In genomic region chr5:657570-657969, GRCh38 we compare ENCODE assay signal across 13 cellular contexts. TPM values are rescaled to one million over a fixed set of nuclear protein-coding genes. Genes with fewer than 3 reads are reported as not detected.
DNase-seq lines count a peak whose midpoint lies in the region; ATAC-seq, FAIRE-seq and TF ChIP-seq lines count a peak whose summit lies in the region.
"Had no signal": no experiment of that assay in that cellular context is flagged by ENCODE, and none has a peak within 500 bp of the region (broad histone marks: within the 10 kb centered on the region; RNA-seq: fewer than 3 reads in every experiment).

No MANE protein-coding gene starts in this region.

- H4K20me1 ChIP-seq in K562 (replicated peaks; ENCODE audit: control insufficient read depth, insufficient read depth, low read length) (no peaks in the 10 kb centered on the region), HepG2 (ENCODE audit: insufficient read depth, low read length) (no peaks in the 10 kb centered on the region)

- H3K4me3 ChIP-seq in AG10803 (ENCODE audit: low read length) (no peak overlapping the region), K562 (no peak overlapping the region), HepG2 (replicated peaks in 1 of 3; ENCODE audit: insufficient read depth in 1 of 3, low read depth in 2 of 3, low read length in 3 of 3) (no peak overlapping the region), uterus (no peak overlapping the region)

- TF ChIP-seq EP300 in K562 (IDR thresholded peaks at IDR 0.05; ENCODE audit: low read length) (peak; percentile 88; the same call in 1 of the 2 replicates), HepG2 (IDR thresholded peaks at IDR 0.05; ENCODE audit: low read depth in 2 of 2, low read length in 2 of 2) (no peak), HepG2 (CRISPR knock-in tag; IDR thresholded peaks at IDR 0.05; ENCODE audit: borderline replicate concordance) (no peak)

- peaks cover 14% of the 10 kb centered on the region for H3K9me3 ChIP-seq in K562 (replicated peaks; ENCODE audit: control insufficient read depth, insufficient read depth, low read depth, low read length)
- H3K9me3 ChIP-seq in HepG2 (ENCODE audit: low read length): no peaks in the 10 kb centered on the region
- H3K9me3 ChIP-seq in uterus: no peaks in the 10 kb centered on the region
- H3K9me3 ChIP-seq: Caco-2 had no signal

- peak; percentile 99 for FAIRE-seq in K562 (lab: Jason Lieb, UNC)
- FAIRE-seq in HepG2 (lab: Jason Lieb, UNC): no peak

- no TSS peak for BruUV-seq in K562 (replicated peaks; lab: Mats Ljungman, UMichigan)
- no TSS peak for BruUV-seq in HepG2 (replicated peaks; lab: Mats Ljungman, UMichigan)

- CTCF ChIA-PET in K562 (lab: Yijun Ruan, JAX; ENCODE audit: low intra/inter-chr PET ratio): interaction anchor here (0.7 kb wide), 1 partner anchor 1066 kb away, joined by 3 read pairs; no protein-coding TSS in a partner anchor
- CTCF ChIA-PET in HepG2 (lab: Yijun Ruan, JAX; ENCODE audit: low intra/inter-chr PET ratio, low total read pairs): no interaction called here

- H3K4me2 ChIP-seq in K562 (ENCODE audit: insufficient read depth, low read length) (peak overlapping the region; percentile 45), HepG2 (ENCODE audit: low read depth, low read length) (no peak overlapping the region)

- POLR2A ChIA-PET in K562 (lab: Yijun Ruan, JAX): interaction anchor here (1.0 to 2.0 kb wide), 3 partner anchors 12 to 292 kb away, joined by 3 to 6 read pairs (median 3); no protein-coding TSS in a partner anchor
- POLR2A ChIA-PET in HepG2 (lab: Yijun Ruan, JAX): no interaction called here

- H3K36me3 ChIP-seq in K562 (ENCODE audit: control insufficient read depth, insufficient read depth, low read length): peaks cover 90% of the 10 kb centered on the region
- peaks cover 9 to 50% of the 10 kb centered on the region in 2 experiments for H3K36me3 ChIP-seq in HepG2 (replicated peaks in 1 of 2; ENCODE audit: control insufficient read depth in 1 of 2, insufficient read depth in 2 of 2, low read length in 2 of 2)
- no peaks in the 10 kb centered on the region for H3K36me3 ChIP-seq in uterus

- TF ChIP-seq CTCF in AG10803 (conservative IDR thresholded peaks at IDR 0.05; ENCODE audit: low read length): no peak
- no peak for TF ChIP-seq CTCF in K562 (IDR thresholded peaks at IDR 0.05 in 2 of 3, conservative IDR thresholded peaks at IDR 0.05 in 1 of 3; ENCODE audit: insufficient read depth in 2 of 3, low read depth in 1 of 3, low read length in 3 of 3)
- TF ChIP-seq CTCF in HepG2 (CRISPR knock-in tag; IDR thresholded peaks at IDR 0.05): no peak
- no peak for TF ChIP-seq CTCF in uterus (IDR thresholded peaks at IDR 0.05)

- ATAC-seq in K562: peak; percentile 92
- no peak for ATAC-seq in HepG2
- ATAC-seq in GM18505 (IDR thresholded peaks at IDR 0.05; ENCODE audit: unreplicated experiment): no peak
- ATAC-seq: activated T-cell treated with anti-CD3 and anti-CD28 coated beads, Interleukin-2, amount 50 U/mL, for 4 hours; naive thymus-derived CD8-positive, alpha-beta T cell; stimulated activated naive B cell treated with anti-CD40 and anti-IgM and Interleukin-4, amounts not matched to agents 10 μg/mL and 1 μg/mL and 100 μg/mL, for 72 hours had no signal

- WGBS in K562 (ENCODE audit: insufficient coverage, low coverage, missing lambda C conversion rate): 22% methylated on average over 6 of the region's 6 CpGs
- WGBS in HepG2 (ENCODE audit: low lambda C conversion rate): 91% methylated on average over 6 of the region's 6 CpGs

- H3K9me1 ChIP-seq in K562 (ENCODE audit: control insufficient read depth, insufficient read depth, low read length): no peaks in the 10 kb centered on the region

- no peaks in the 10 kb centered on the region; the same call in 1 of the 3 replicates for H3K79me2 ChIP-seq in K562 (ENCODE audit: control insufficient read depth, insufficient read depth, low read length)
- H3K79me2 ChIP-seq in HepG2 (ENCODE audit: insufficient read depth, low read length): no peaks in the 10 kb centered on the region

- peak overlapping the region in 1 of 2 experiments; percentile 63; a peak in 2 of 4 replicates for H3K9ac ChIP-seq in K562 (ENCODE audit: insufficient read depth in 1 of 2, low read depth in 2 of 2, low read length in 2 of 2)
- no peak overlapping the region for H3K9ac ChIP-seq in HepG2 (ENCODE audit: insufficient read depth, low read depth, low read length)

- intact Hi-C loops in K562 (cut with micrococcal nuclease) (no loop called here), HepG2 (cut with micrococcal nuclease; ENCODE audit: unreplicated experiment) (no loop called here), uterus (cut with DNase I; ENCODE audit: low total_unique reads) (no loop called here)

- peak overlapping the region; percentile 90 for H3K27ac ChIP-seq in K562 (ENCODE audit: extremely low read depth, low read depth, low read length)
- H3K27ac ChIP-seq in HepG2 (ENCODE audit: extremely low read length, insufficient read depth, low read length): no peak overlapping the region
- H3K27ac ChIP-seq in uterus: no peak overlapping the region
- H3K27ac ChIP-seq: VCaP had no signal

- in situ Hi-C loops in K562 (cut with MboI) (loop anchor here (5.0 kb wide), 1 partner anchor 45 kb away; the partner anchor contains the start of gene CEP72), HepG2 (cut with HindIII; ENCODE audit: extremely low pct_ligation_motif_present, low pct_unique_long_range_greater_than_20kb) (no loop called here)

- TF ChIP-seq POLR2A in K562 (conservative IDR thresholded peaks at IDR 0.05) (no peak), HepG2 (IDR thresholded peaks at IDR 0.05; ENCODE audit: insufficient read depth in 1 of 2, low read depth in 2 of 2, low read length in 2 of 2) (no peak), GM18505 (IDR thresholded peaks at IDR 0.05; ENCODE audit: borderline replicate concordance, extremely low read depth, insufficient read depth, insufficient read length) (no peak), uterus (IDR thresholded peaks at IDR 0.05) (no peak)

- H3K27me3 ChIP-seq in K562 (ENCODE audit: control insufficient read depth in 2 of 2, insufficient read depth in 2 of 2, low read length in 2 of 2) (no peaks in the 10 kb centered on the region), HepG2 (ENCODE audit: control insufficient read depth in 1 of 2, insufficient read depth in 2 of 2, low read length in 2 of 2) (no peaks in the 10 kb centered on the region), uterus (no peaks in the 10 kb centered on the region)

- peak overlapping the region; percentile 36; the same call in 1 of the 2 replicates for H2AFZ ChIP-seq in K562 (ENCODE audit: low read depth, low read length)
- no peak overlapping the region for H2AFZ ChIP-seq in HepG2 (ENCODE audit: low read length)

- no peak for TF ChIP-seq RAD21 in K562 (CRISPR knock-in tag; conservative IDR thresholded peaks at IDR 0.05 in 1 of 2, IDR thresholded peaks at IDR 0.05 in 1 of 2)
- no peak for TF ChIP-seq RAD21 in HepG2 (CRISPR knock-in tag; IDR thresholded peaks at IDR 0.05)

- DNase-seq in AG10803 (ENCODE audit: low read depth) (peak; percentile 25), Kasumi-1 (lab: John Stamatoyannopoulos, UW) (peak; percentile 13 to 30), K562 (ENCODE audit: extremely low read depth in 1 of 4, low spot score in 3 of 4) (peak; percentile 86 to 91 (median 88)), HepG2 (ENCODE audit: low spot score) (no peak), NCI-H2171 treated with DMSO at 0.1 percent for 48 hours (lab: John Stamatoyannopoulos, UW) (no peak), epidermal melanocyte (ENCODE audit: insufficient read length, low spot score) (no peak), uterus (no peak)
- DNase-seq: activated T-cell treated with anti-CD3 and anti-CD28 coated beads, Interleukin-2, amount 50 U/mL, for 4 hours; Caco-2; naive thymus-derived CD8-positive, alpha-beta T cell; stimulated activated naive B cell treated with anti-CD40 and anti-IgM and Interleukin-4, amounts not matched to agents 10 μg/mL and 1 μg/mL and 100 μg/mL, for 72 hours had no signal

- peaks cover 12 to 13% of the 10 kb centered on the region in 2 experiments; a peak in 4 of 5 replicates for H3K4me1 ChIP-seq in K562 (replicated peaks in 1 of 2; ENCODE audit: control insufficient read depth in 2 of 2, insufficient read depth in 2 of 2, low read length in 2 of 2)
- no peaks in the 10 kb centered on the region for H3K4me1 ChIP-seq in HepG2 (ENCODE audit: insufficient read depth, low read length)
- H3K4me1 ChIP-seq in uterus: no peaks in the 10 kb centered on the region
- H3K4me1 ChIP-seq: Caco-2 had no signal

RNA-seq across cellular contexts. Expression of gene TPPP, which starts 35.6 kb away (rescaled TPM):
- total RNA-seq in K562 (2011; cell fraction: chromatin; rRNA removed; ENCODE audit: low replicate concordance): 0.11 and 0.28 TPM in 2 replicates
- 0.13 and 0.17 TPM in 2 replicates for total RNA-seq in K562 (2011; cell fraction: nucleolus; rRNA removed)
- total RNA-seq in K562 (2011; cell fraction: nucleoplasm; rRNA removed): 0.15 TPM in 1 of 2 replicates, not detected in the other
- total RNA-seq in K562 (2014; rRNA removed): not detected in 2 replicates
- total RNA-seq in K562 (2014; rRNA removed; fragmentation: Illumina TruSeq; extraction: Trizol): not detected in 2 replicates
- not detected in 2 replicates for total RNA-seq in K562 (2015; rRNA removed; fragmentation: Illumina TruSeq; extraction: Trizol)
- 0.07 TPM in 2 replicates for total RNA-seq in K562 (2021)
- 0.01 and 0.03 TPM in 2 replicates for polyA plus RNA-seq in K562 (2011; rRNA removed)
- 0.04 and 0.06 TPM in 2 replicates for polyA plus RNA-seq in K562 (2011; cell fraction: cytosol; rRNA removed)
- 0.06 and 0.11 TPM in 2 replicates for polyA plus RNA-seq in K562 (2011; cell fraction: nucleus; rRNA removed)
- 0.21 and 0.25 TPM in 2 replicates for polyA plus RNA-seq in K562 (2012)
- polyA plus RNA-seq in K562 (2014; fragmentation: Illumina TruSeq; extraction: Trizol): 0.01 TPM in 1 of 2 replicates, not detected in the other
- polyA plus RNA-seq in K562 (2014; fragmentation: Nextera tagmentation; extraction: Ambion mirVana): not detected
- polyA plus RNA-seq in K562 (2014; rRNA removed): not detected in 2 replicates
- polyA minus RNA-seq in K562 (2011; rRNA and poly(A)+ RNA removed): 0.11 and 0.12 TPM in 2 replicates
- polyA minus RNA-seq in K562 (2011; cell fraction: cytosol; rRNA and poly(A)+ RNA removed): not detected in 2 replicates
- polyA minus RNA-seq in K562 (2011; cell fraction: nucleus; rRNA and poly(A)+ RNA removed): not detected in 2 replicates
- 0.04 TPM in 1 of 2 replicates, not detected in the other for total RNA-seq in HepG2 (2016; rRNA removed; fragmentation: Illumina TruSeq; extraction: Trizol)
- not detected in 2 replicates for total RNA-seq in HepG2 (2016; cell fraction: cytosol; rRNA removed; fragmentation: Illumina TruSeq; extraction: Trizol; ENCODE audit: low read depth)
- total RNA-seq in HepG2 (2016; cell fraction: insoluble cytoplasmic fraction; rRNA removed; fragmentation: Illumina TruSeq; extraction: Trizol): 0.04 TPM in 1 of 2 replicates, not detected in the other
- total RNA-seq in HepG2 (2016; cell fraction: membrane; rRNA removed; fragmentation: Illumina TruSeq; extraction: Trizol): 0.03 TPM in 1 of 2 replicates, not detected in the other
- total RNA-seq in HepG2 (2016; cell fraction: nucleus; rRNA removed; fragmentation: Illumina TruSeq; extraction: Trizol): not detected in 2 replicates
- 0.05 and 0.07 TPM in 2 replicates for polyA plus RNA-seq in HepG2 (2011; rRNA removed)
- polyA plus RNA-seq in HepG2 (2011; cell fraction: cytosol; rRNA removed): 0.04 and 0.07 TPM in 2 replicates
- 0.07 and 0.16 TPM in 2 replicates for polyA plus RNA-seq in HepG2 (2011; cell fraction: nucleus; rRNA removed)
- 0.17 and 0.20 TPM in 2 replicates for polyA plus RNA-seq in HepG2 (2012)
- polyA plus RNA-seq in HepG2 (2016; cell fraction: cytosol; fragmentation: Illumina TruSeq; extraction: Trizol; ENCODE audit: low read depth): not detected in 2 replicates
- 0.05 TPM in 1 of 2 replicates, not detected in the other for polyA plus RNA-seq in HepG2 (2016; cell fraction: insoluble cytoplasmic fraction; fragmentation: Illumina TruSeq; extraction: Trizol; ENCODE audit: low read depth)
- polyA plus RNA-seq in HepG2 (2016; cell fraction: membrane; fragmentation: Illumina TruSeq; extraction: Trizol; ENCODE audit: low read depth): not detected in 2 replicates
- polyA plus RNA-seq in HepG2 (2016; cell fraction: nucleus; fragmentation: Illumina TruSeq; extraction: Trizol; ENCODE audit: insufficient read depth, low read depth): not detected in 2 replicates
- polyA minus RNA-seq in HepG2 (2011; rRNA and poly(A)+ RNA removed; ENCODE audit: low replicate concordance): 0.24 and 0.28 TPM in 2 replicates
- 0.10 and 0.18 TPM in 2 replicates for polyA minus RNA-seq in HepG2 (2011; cell fraction: cytosol; rRNA and poly(A)+ RNA removed)
- polyA minus RNA-seq in HepG2 (2011; cell fraction: nucleus; rRNA and poly(A)+ RNA removed): 0.12 TPM in 1 of 2 replicates, not detected in the other
- total RNA-seq in uterus: 1 to 10 TPM in 2 of 4 donors, under 1 TPM in 2; 0.26 to 8.0 (median 1.0) TPM

RNA-seq across cellular contexts. Expression of gene CEP72, which starts 45.4 kb away (rescaled TPM):
- 124 and 152 TPM in 2 replicates for total RNA-seq in K562 (2011; cell fraction: chromatin; rRNA removed; ENCODE audit: low replicate concordance)
- total RNA-seq in K562 (2011; cell fraction: nucleolus; rRNA removed): 76.5 and 81.0 TPM in 2 replicates
- total RNA-seq in K562 (2011; cell fraction: nucleoplasm; rRNA removed): 63.1 and 68.9 TPM in 2 replicates
- total RNA-seq in K562 (2014; rRNA removed): 17.6 and 27.4 TPM in 2 replicates
- 9.4 and 11.3 TPM in 2 replicates for total RNA-seq in K562 (2014; rRNA removed; fragmentation: Illumina TruSeq; extraction: Trizol)
- 16.3 and 17.4 TPM in 2 replicates for total RNA-seq in K562 (2015; rRNA removed; fragmentation: Illumina TruSeq; extraction: Trizol)
- 33.3 and 38.1 TPM in 2 replicates for total RNA-seq in K562 (2021)
- 14.0 and 17.8 TPM in 2 replicates for polyA plus RNA-seq in K562 (2011; rRNA removed)
- polyA plus RNA-seq in K562 (2011; cell fraction: cytosol; rRNA removed): 11.8 and 15.1 TPM in 2 replicates
- polyA plus RNA-seq in K562 (2011; cell fraction: nucleus; rRNA removed): 32.3 and 49.2 TPM in 2 replicates
- polyA plus RNA-seq in K562 (2012): 15.2 and 20.5 TPM in 2 replicates
- 14.2 and 15.2 TPM in 2 replicates for polyA plus RNA-seq in K562 (2014; fragmentation: Illumina TruSeq; extraction: Trizol)
- polyA plus RNA-seq in K562 (2014; fragmentation: Nextera tagmentation; extraction: Ambion mirVana): 1 to 10 TPM in 1 of 2 experiments, under 1 TPM in 1; 0.89 to 1.4 TPM
- polyA plus RNA-seq in K562 (2014; rRNA removed): 19.9 and 28.6 TPM in 2 replicates
- polyA minus RNA-seq in K562 (2011; rRNA and poly(A)+ RNA removed): 23.6 and 27.4 TPM in 2 replicates
- polyA minus RNA-seq in K562 (2011; cell fraction: cytosol; rRNA and poly(A)+ RNA removed): 19.7 and 26.2 TPM in 2 replicates
- 40.4 and 45.3 TPM in 2 replicates for polyA minus RNA-seq in K562 (2011; cell fraction: nucleus; rRNA and poly(A)+ RNA removed)
- total RNA-seq in HepG2 (2016; rRNA removed; fragmentation: Illumina TruSeq; extraction: Trizol): 8.1 and 9.4 TPM in 2 replicates
- total RNA-seq in HepG2 (2016; cell fraction: cytosol; rRNA removed; fragmentation: Illumina TruSeq; extraction: Trizol; ENCODE audit: low read depth): 11.3 and 14.4 TPM in 2 replicates
- 6.5 and 9.1 TPM in 2 replicates for total RNA-seq in HepG2 (2016; cell fraction: insoluble cytoplasmic fraction; rRNA removed; fragmentation: Illumina TruSeq; extraction: Trizol)
- 6.6 and 7.9 TPM in 2 replicates for total RNA-seq in HepG2 (2016; cell fraction: membrane; rRNA removed; fragmentation: Illumina TruSeq; extraction: Trizol)
- total RNA-seq in HepG2 (2016; cell fraction: nucleus; rRNA removed; fragmentation: Illumina TruSeq; extraction: Trizol): 11.4 and 12.2 TPM in 2 replicates
- 3.4 and 4.4 TPM in 2 replicates for polyA plus RNA-seq in HepG2 (2011; rRNA removed)
- polyA plus RNA-seq in HepG2 (2011; cell fraction: cytosol; rRNA removed): 1.9 and 3.9 TPM in 2 replicates
- 8.5 and 11.6 TPM in 2 replicates for polyA plus RNA-seq in HepG2 (2011; cell fraction: nucleus; rRNA removed)
- polyA plus RNA-seq in HepG2 (2012): 1.8 and 3.2 TPM in 2 replicates
- polyA plus RNA-seq in HepG2 (2016; cell fraction: cytosol; fragmentation: Illumina TruSeq; extraction: Trizol; ENCODE audit: low read depth): 0.64 and 0.84 TPM in 2 replicates
- 6.3 and 7.6 TPM in 2 replicates for polyA plus RNA-seq in HepG2 (2016; cell fraction: insoluble cytoplasmic fraction; fragmentation: Illumina TruSeq; extraction: Trizol; ENCODE audit: low read depth)
- polyA plus RNA-seq in HepG2 (2016; cell fraction: membrane; fragmentation: Illumina TruSeq; extraction: Trizol; ENCODE audit: low read depth): 1.9 and 2.0 TPM in 2 replicates
- 17.4 and 20.5 TPM in 2 replicates for polyA plus RNA-seq in HepG2 (2016; cell fraction: nucleus; fragmentation: Illumina TruSeq; extraction: Trizol; ENCODE audit: insufficient read depth, low read depth)
- polyA minus RNA-seq in HepG2 (2011; rRNA and poly(A)+ RNA removed; ENCODE audit: low replicate concordance): 15.4 and 136 TPM in 2 replicates
- 3.4 and 4.0 TPM in 2 replicates for polyA minus RNA-seq in HepG2 (2011; cell fraction: cytosol; rRNA and poly(A)+ RNA removed)
- polyA minus RNA-seq in HepG2 (2011; cell fraction: nucleus; rRNA and poly(A)+ RNA removed): 13.1 and 17.0 TPM in 2 replicates
- total RNA-seq in uterus: 10 to 100 TPM in 1 of 4 donors, 1 to 10 TPM in 2, under 1 TPM in 1; 0.26 to 11.9 (median 4.9) TPM

Comparison
In these comparisons a context has a peak if more than half of its experiments do, and no peak if none do; other contexts are left out.
1. DNase-seq: peak in AG10803 (single experiment), Kasumi-1 (2 of 2) and K562 (4 of 4); none in HepG2 (single experiment), NCI-H2171 treated with DMSO at 0.1 percent for 48 hours (single experiment), epidermal melanocyte (single experiment) and uterus (0 of 2).